In the genomic region with DNA sequence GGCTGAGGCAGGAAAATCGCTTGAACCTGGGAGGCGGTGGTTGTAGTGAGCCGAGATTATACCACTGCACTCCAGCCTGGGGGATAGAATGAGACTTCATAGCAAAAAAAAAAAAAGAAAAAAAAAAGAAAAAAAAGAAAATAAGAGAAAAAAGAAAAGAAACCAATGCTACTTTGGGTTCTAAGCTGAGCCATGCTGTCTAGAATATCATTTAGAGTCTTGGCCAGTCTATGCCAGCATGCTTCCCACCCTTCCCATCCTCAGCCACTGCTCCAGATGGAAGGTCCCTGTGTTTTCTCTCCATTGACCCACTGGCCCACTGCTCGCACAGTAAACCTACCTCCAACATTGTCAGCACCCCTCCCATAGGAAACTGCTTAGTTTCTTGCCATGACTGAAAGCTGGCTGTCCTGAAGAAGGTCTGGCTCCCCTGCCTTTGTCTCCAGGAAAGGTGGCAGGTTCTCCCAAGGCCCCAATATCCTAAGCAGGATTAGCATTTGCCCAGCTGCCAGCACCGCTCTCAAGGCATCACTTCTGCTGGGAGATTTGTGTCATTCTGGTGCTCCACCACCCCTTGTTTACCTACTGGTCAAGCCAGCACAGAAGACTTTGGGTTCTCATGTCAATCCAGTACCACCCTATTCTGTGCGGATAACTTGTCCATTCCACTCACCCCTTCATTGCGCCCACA, we compare ENCODE assay signal across 21 cellular contexts. TPM values are rescaled to one million over a fixed set of nuclear protein-coding genes. Genes with fewer than 3 reads are reported as not detected.
DNase-seq lines count a peak whose midpoint lies in the region; TF ChIP-seq lines count a peak whose summit lies in the region.
"Had no signal": no experiment of that assay in that cellular context is flagged by ENCODE, and none has a peak within 500 bp of the region (broad histone marks: within the 10 kb centered on the region; RNA-seq: fewer than 3 reads in every experiment).

No MANE protein-coding gene starts in this region.

- H3K4me3 ChIP-seq in HEK293 (ENCODE audit: low read depth, low read length) (no peak overlapping the region), WERI-Rb-1 (ENCODE audit: low read depth, low read length) (no peak overlapping the region)
- no peak overlapping the region for H3K4me3 ChIP-seq in CD4-positive, alpha-beta memory T cell (ENCODE audit: low read length in 2 of 2)
- H3K4me3 ChIP-seq: MG63, SJSA1 had no signal

- POLR2A ChIA-PET in HEK293 (lab: Yijun Ruan, JAX), result no interaction called here
- POLR2A ChIA-PET in CD4-positive, alpha-beta memory T cell (lab: Charles Lee; ENCODE audit: partially characterized antibody), result interaction anchor here (1.6 kb wide), 1 partner anchor 47 kb away, joined by 7 read pairs; a partner anchor contains a TSS

- CTCF ChIA-PET in HEK293 (lab: Yijun Ruan, JAX), result interaction anchor here (0.7 to 3.5 kb wide), 9 partner anchors 14 to 295 kb away, joined by 3 to 55 read pairs (median 4); no protein-coding TSS in a partner anchor
- CTCF ChIA-PET in CD4-positive, alpha-beta memory T cell (lab: Charles Lee; ENCODE audit: partially characterized antibody), result interaction anchor here (1.2 to 9.0 kb wide), 7 partner anchors 13 to 290 kb away, joined by 3 to 181 read pairs (median 4); no protein-coding TSS in a partner anchor

- no peak overlapping the region for H3K4me3 Mint-ChIP-seq in osteocyte (ENCODE audit: unreplicated experiment)
- no peak overlapping the region for H3K4me3 Mint-ChIP-seq in CD4-positive, alpha-beta memory T cell
- H3K4me3 Mint-ChIP-seq: CD8-positive, alpha-beta memory T cell had no signal

- H3K27me3 Mint-ChIP-seq in osteocyte (ENCODE audit: unreplicated experiment), result peaks cover 23% of the 10 kb centered on the region
- peaks cover 6 to 12% of the 10 kb centered on the region in 2 donors for H3K27me3 Mint-ChIP-seq in CD4-positive, alpha-beta memory T cell

- no peaks in the 10 kb centered on the region for H3K27me3 ChIP-seq in WERI-Rb-1 (ENCODE audit: insufficient read depth, low read depth, severe bottlenecking)
- no peaks in the 10 kb centered on the region for H3K27me3 ChIP-seq in CD4-positive, alpha-beta memory T cell (ENCODE audit: insufficient read depth, low read length)
- H3K27me3 ChIP-seq: MG63, SJSA1 had no signal

- H3K4me1 Mint-ChIP-seq in osteocyte (ENCODE audit: unreplicated experiment), result no peaks in the 10 kb centered on the region
- no peaks in the 10 kb centered on the region for H3K4me1 Mint-ChIP-seq in CD4-positive, alpha-beta memory T cell
- H3K4me1 Mint-ChIP-seq: CD8-positive, alpha-beta memory T cell had no signal

- H3K36me3 ChIP-seq in HEK293 (ENCODE audit: control insufficient read depth in 2 of 2, insufficient read depth in 1 of 2, low read length in 2 of 2), result no peaks in the 10 kb centered on the region
- H3K36me3 ChIP-seq in WERI-Rb-1, result no peaks in the 10 kb centered on the region
- H3K36me3 ChIP-seq in CD4-positive, alpha-beta memory T cell (ENCODE audit: insufficient read depth, low read length), result no peaks in the 10 kb centered on the region
- H3K36me3 ChIP-seq: MG63, SJSA1 had no signal

- no peaks in the 10 kb centered on the region for H3K9me3 Mint-ChIP-seq in osteocyte (ENCODE audit: unreplicated experiment)
- peaks cover 0 to 1% (median 0%) of the 10 kb centered on the region in 8 donors for H3K9me3 Mint-ChIP-seq in CD4-positive, alpha-beta memory T cell
- H3K9me3 Mint-ChIP-seq: CD8-positive, alpha-beta memory T cell had no signal

- H3K36me3 Mint-ChIP-seq in osteocyte (ENCODE audit: unreplicated experiment), result no peaks in the 10 kb centered on the region
- H3K36me3 Mint-ChIP-seq in CD4-positive, alpha-beta memory T cell, result no peaks in the 10 kb centered on the region

- H3K4me1 ChIP-seq in HEK293 (ENCODE audit: control insufficient read depth, insufficient read depth, low read length), result no peaks in the 10 kb centered on the region
- H3K4me1 ChIP-seq in CD4-positive, alpha-beta memory T cell (ENCODE audit: insufficient read depth, low read length), result no peaks in the 10 kb centered on the region

- H3K9me3 ChIP-seq in HEK293 (ENCODE audit: control insufficient read depth, insufficient read depth, low read depth, low read length) (no peaks in the 10 kb centered on the region), WERI-Rb-1 (ENCODE audit: severe bottlenecking) (no peaks in the 10 kb centered on the region)
- H3K9me3 ChIP-seq in CD4-positive, alpha-beta memory T cell (ENCODE audit: control insufficient read depth in 1 of 2, low read length in 2 of 2), result no peaks in the 10 kb centered on the region
- H3K9me3 ChIP-seq: MG63, SJSA1 had no signal

- H3K27ac ChIP-seq in HEK293 (ENCODE audit: extremely low read depth, low read depth, low read length) (no peak overlapping the region), WERI-Rb-1 (peak overlapping the region; percentile 63)
- no peak overlapping the region for H3K27ac ChIP-seq in CD4-positive, alpha-beta memory T cell (ENCODE audit: low read depth, low read length)
- H3K27ac ChIP-seq: SJSA1 had no signal

- DNase-seq in NCI-H524 (lab: John Stamatoyannopoulos, UW), result peak; percentile 5 to 64
- DNase-seq in WERI-Rb-1, result peak; percentile 85
- DNase-seq in osteocyte (ENCODE audit: extremely low spot score, unreplicated experiment), result peak; percentile 77
- no peak for DNase-seq in T-helper 2 cell
- DNase-seq in NCI-H446 treated with DMSO at 0.1 percent for 48 hours (lab: John Stamatoyannopoulos, UW), result no peak
- no peak for DNase-seq in CD4-positive, alpha-beta memory T cell
- no peak for DNase-seq in stimulated activated CD4-positive, alpha-beta T cell treated with anti-CD3 and anti-CD28 coated beads, Interleukin-4, amount 100 ng/mL, for 4 hours
- DNase-seq: C1 segment of cervical spinal cord; CD8-positive, alpha-beta memory T cell; DND-41; KBM-7; MG63; NCI-H1105 treated with DMSO at 0.1 percent for 48 hours; NCI-H146; NCI-H1930; NCI-H446; NCI-H69; NK-92 treated with Interleukin-12 subunit alpha and Interleukin-12 subunit beta, amount 100 ng/mL, for 24 hours; PC-3 had no signal

- TF ChIP-seq CTCF in HEK293 (tag by site-specific recombination; IDR thresholded peaks at IDR 0.05) (no peak), WERI-Rb-1 (IDR thresholded peaks at IDR 0.05; ENCODE audit: low read depth, low read length) (no peak), osteocyte (IDR thresholded peaks at IDR 0.05) (no peak)

- intact Hi-C loops in CD4-positive, alpha-beta memory T cell (cut with micrococcal nuclease), result loop anchor here (5.0 kb wide), 1 partner anchor 99 kb away; no protein-coding TSS in a partner anchor

- H3K27ac Mint-ChIP-seq in osteocyte (ENCODE audit: unreplicated experiment), result no peak overlapping the region
- peak overlapping the region in 1 of 7 donors; percentile 21 for H3K27ac Mint-ChIP-seq in CD4-positive, alpha-beta memory T cell

TF ChIP-seq in HEK293, 187 proteins besides CTCF, POLR2A, EP300 and RAD21 (continues in another document):
- TF ChIP-seq ZNF596 (tag by site-specific recombination; IDR thresholded peaks at IDR 0.05) (no peak), GLIS2 (tag by site-specific recombination; IDR thresholded peaks at IDR 0.05) (no peak)
- TF ChIP-seq, protein P1, sequence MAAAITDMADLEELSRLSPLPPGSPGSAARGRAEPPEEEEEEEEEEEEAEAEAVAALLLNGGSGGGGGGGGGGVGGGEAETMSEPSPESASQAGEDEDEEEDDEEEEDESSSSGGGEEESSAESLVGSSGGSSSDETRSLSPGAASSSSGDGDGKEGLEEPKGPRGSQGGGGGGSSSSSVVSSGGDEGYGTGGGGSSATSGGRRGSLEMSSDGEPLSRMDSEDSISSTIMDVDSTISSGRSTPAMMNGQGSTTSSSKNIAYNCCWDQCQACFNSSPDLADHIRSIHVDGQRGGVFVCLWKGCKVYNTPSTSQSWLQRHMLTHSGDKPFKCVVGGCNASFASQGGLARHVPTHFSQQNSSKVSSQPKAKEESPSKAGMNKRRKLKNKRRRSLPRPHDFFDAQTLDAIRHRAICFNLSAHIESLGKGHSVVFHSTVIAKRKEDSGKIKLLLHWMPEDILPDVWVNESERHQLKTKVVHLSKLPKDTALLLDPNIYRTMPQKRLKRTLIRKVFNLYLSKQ (tag by site-specific recombination; IDR thresholded peaks at IDR 0.05; ENCODE audit: borderline replicate concordance), result no peak
- TF ChIP-seq, protein P2, sequence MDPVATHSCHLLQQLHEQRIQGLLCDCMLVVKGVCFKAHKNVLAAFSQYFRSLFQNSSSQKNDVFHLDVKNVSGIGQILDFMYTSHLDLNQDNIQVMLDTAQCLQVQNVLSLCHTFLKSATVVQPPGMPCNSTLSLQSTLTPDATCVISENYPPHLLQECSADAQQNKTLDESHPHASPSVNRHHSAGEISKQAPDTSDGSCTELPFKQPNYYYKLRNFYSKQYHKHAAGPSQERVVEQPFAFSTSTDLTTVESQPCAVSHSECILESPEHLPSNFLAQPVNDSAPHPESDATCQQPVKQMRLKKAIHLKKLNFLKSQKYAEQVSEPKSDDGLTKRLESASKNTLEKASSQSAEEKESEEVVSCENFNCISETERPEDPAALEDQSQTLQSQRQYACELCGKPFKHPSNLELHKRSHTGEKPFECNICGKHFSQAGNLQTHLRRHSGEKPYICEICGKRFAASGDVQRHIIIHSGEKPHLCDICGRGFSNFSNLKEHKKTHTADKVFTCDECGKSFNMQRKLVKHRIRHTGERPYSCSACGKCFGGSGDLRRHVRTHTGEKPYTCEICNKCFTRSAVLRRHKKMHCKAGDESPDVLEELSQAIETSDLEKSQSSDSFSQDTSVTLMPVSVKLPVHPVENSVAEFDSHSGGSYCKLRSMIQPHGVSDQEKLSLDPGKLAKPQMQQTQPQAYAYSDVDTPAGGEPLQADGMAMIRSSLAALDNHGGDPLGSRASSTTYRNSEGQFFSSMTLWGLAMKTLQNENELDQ (tag by site-specific recombination; IDR thresholded peaks at IDR 0.05; ENCODE audit: low read depth), result no peak

RNA-seq across cellular contexts. Expression of a gene that starts 47.3 kb away (rescaled TPM):
- total RNA-seq in osteocyte, result 15.1 and 17.1 TPM in 2 replicates
- 10 to 100 TPM; 40.1 to 40.3 TPM for total RNA-seq in CD4-positive, alpha-beta memory T cell
- 10 to 100 TPM in 1 of 2 donors, 1 to 10 TPM in 1; 9.4 to 17.6 TPM for polyA plus RNA-seq in CD4-positive, alpha-beta memory T cell

Comparison
In these comparisons a context has a peak if more than half of its experiments do, and no peak if none do; other contexts are left out.
1. DNase-seq: peak in NCI-H524 (2 of 2), WERI-Rb-1 (single experiment) and osteocyte (single experiment); none in T-helper 2 cell (0 of 5), NCI-H446 treated with DMSO at 0.1 percent for 48 hours (single experiment), CD4-positive, alpha-beta memory T cell (0 of 5) and stimulated activated CD4-positive, alpha-beta T cell treated with anti-CD3 and anti-CD28 coated beads, Interleukin-4, amount 100 ng/mL, for 4 hours (0 of 2).